23 cellular contexts compared by ENCODE assay signal in genomic region chr5:62327627-62328026, GRCh38. TPM values are rescaled to one million over a fixed set of nuclear protein-coding genes. Genes with fewer than 3 reads are reported as not detected.
DNase-seq lines count a peak whose midpoint lies in the region; ATAC-seq and TF ChIP-seq lines count a peak whose summit lies in the region.
"Had no signal": no experiment of that assay in that cellular context is flagged by ENCODE, and none has a peak within 500 bp of the region (broad histone marks: within the 10 kb centered on the region; RNA-seq: fewer than 3 reads in every experiment).

No MANE protein-coding gene starts in this region.

- H2AFZ ChIP-seq in hepatocyte = no peak overlapping the region

- H3K9me3 Mint-ChIP-seq in CD8-positive, alpha-beta T cell = no peaks in the 10 kb centered on the region
- no peaks in the 10 kb centered on the region for H3K9me3 Mint-ChIP-seq in nephron progenitor cell
- H3K9me3 Mint-ChIP-seq: H9 had no signal

- 88% methylated on average over 4 of the region's 4 CpGs for WGBS in hepatocyte (ENCODE audit: low lambda C conversion rate, missing lambda C conversion rate)

- peaks cover 84% of the 10 kb centered on the region for H3K4me1 Mint-ChIP-seq in CD8-positive, alpha-beta T cell (ENCODE audit: low read depth)
- H3K4me1 Mint-ChIP-seq in nephron progenitor cell = peaks cover 48% of the 10 kb centered on the region

- no peak overlapping the region for H3K4me3 ChIP-seq in CD8-positive, alpha-beta T cell (ENCODE audit: low read depth, low read length)
- H3K4me3 ChIP-seq in HEK293 (ENCODE audit: low read depth, low read length) (no peak overlapping the region), hepatocyte (no peak overlapping the region)
- H3K4me3 ChIP-seq: gastroesophageal sphincter, tibial nerve had no signal

- no peak for DNase-seq in CD8-positive, alpha-beta T cell
- DNase-seq in brain pericyte (ENCODE audit: low read depth, low spot score) = peak; percentile 16
- no peak for DNase-seq in nephron progenitor cell
- no peak for DNase-seq in hepatocyte (ENCODE audit: low spot score)
- no peak for DNase-seq in inferior parietal cortex (ENCODE audit: extremely low spot score)
- DNase-seq in NCI-H2081 treated with DMSO at 0.1 percent for 48 hours (lab: John Stamatoyannopoulos, UW) = no peak
- DNase-seq: activated CD4-positive, alpha-beta T cell treated with anti-CD3 and anti-CD28 coated beads, Interleukin-2, amount 50 U/mL, for 48 hours; COR-L47; effector CD4-positive, alpha-beta T cell; EL; H9; left cardiac atrium; mesenchymal stem cell; NCI-H1930; NCI-H446; posterior cingulate gyrus; SIG-M5 had no signal

- no peaks in the 10 kb centered on the region for H3K27me3 ChIP-seq in CD8-positive, alpha-beta T cell (ENCODE audit: insufficient read depth, low read length)
- no peaks in the 10 kb centered on the region for H3K27me3 ChIP-seq in hepatocyte
- H3K27me3 ChIP-seq: gastroesophageal sphincter, tibial nerve had no signal

- H3K36me3 Mint-ChIP-seq in CD8-positive, alpha-beta T cell = peaks cover 39% of the 10 kb centered on the region
- peaks cover 31% of the 10 kb centered on the region for H3K36me3 Mint-ChIP-seq in nephron progenitor cell (ENCODE audit: low read depth)

- H3K4me3 Mint-ChIP-seq in CD8-positive, alpha-beta T cell = no peak overlapping the region
- H3K4me3 Mint-ChIP-seq in nephron progenitor cell = no peak overlapping the region
- H3K4me3 Mint-ChIP-seq: H9 had no signal

- H3K4me1 ChIP-seq in CD8-positive, alpha-beta T cell (ENCODE audit: insufficient read depth, low read length) = peaks cover 56% of the 10 kb centered on the region
- H3K4me1 ChIP-seq in HEK293 (ENCODE audit: control insufficient read depth, insufficient read depth, low read length) (peaks cover 3% of the 10 kb centered on the region), hepatocyte (ENCODE audit: insufficient read depth) (no peaks in the 10 kb centered on the region)

- ATAC-seq in CD8-positive, alpha-beta T cell = no peak
- ATAC-seq: esophagus mucosa, gastroesophageal sphincter, left cardiac atrium, sciatic nerve had no signal

- peaks cover 95% of the 10 kb centered on the region for H3K79me2 ChIP-seq in hepatocyte

- intact Hi-C loops in CD8-positive, alpha-beta T cell (cut with DNase I, micrococcal nuclease) = loop anchor here in 1 of 2 experiments (2.0 kb wide), 1 partner anchor 17 kb away; no protein-coding TSS in a partner anchor

- H4K20me1 ChIP-seq in hepatocyte (ENCODE audit: insufficient read depth, poor library complexity, severe bottlenecking) = peaks cover 23% of the 10 kb centered on the region

- no peaks in the 10 kb centered on the region for H3K9me2 ChIP-seq in hepatocyte (replicated peaks; ENCODE audit: insufficient read depth)

- peak overlapping the region; percentile 79 for H3K27ac Mint-ChIP-seq in CD8-positive, alpha-beta T cell
- H3K27ac Mint-ChIP-seq in nephron progenitor cell = peak overlapping the region; percentile 81

- TF ChIP-seq CTCF in CD8-positive, alpha-beta T cell (IDR thresholded peaks at IDR 0.05) = no peak
- TF ChIP-seq CTCF in HEK293 (tag by site-specific recombination; IDR thresholded peaks at IDR 0.05) (no peak), nephron progenitor cell (IDR thresholded peaks at IDR 0.05) (no peak), hepatocyte (IDR thresholded peaks at IDR 0.05; ENCODE audit: poor library complexity) (no peak)

- H3K9me3 ChIP-seq in CD8-positive, alpha-beta T cell (ENCODE audit: low read length) = no peaks in the 10 kb centered on the region
- no peaks in the 10 kb centered on the region for H3K9me3 ChIP-seq in HEK293 (ENCODE audit: control insufficient read depth, insufficient read depth, low read depth, low read length)
- no peaks in the 10 kb centered on the region for H3K9me3 ChIP-seq in hepatocyte (ENCODE audit: low read depth)
- H3K9me3 ChIP-seq: gastroesophageal sphincter, tibial nerve had no signal

- H3K4me2 ChIP-seq in hepatocyte = no peak overlapping the region
- H3K4me2 ChIP-seq: KMS-11 had no signal

- no peaks in the 10 kb centered on the region for H3K27me3 Mint-ChIP-seq in CD8-positive, alpha-beta T cell (ENCODE audit: low read depth)
- no peaks in the 10 kb centered on the region for H3K27me3 Mint-ChIP-seq in nephron progenitor cell (ENCODE audit: low read depth, poor library complexity)

- no peaks in the 10 kb centered on the region for H3K36me3 ChIP-seq in CD8-positive, alpha-beta T cell (ENCODE audit: insufficient read depth, low read length)
- H3K36me3 ChIP-seq in HEK293 (ENCODE audit: control insufficient read depth in 2 of 2, insufficient read depth in 1 of 2, low read length in 2 of 2) = no peaks in the 10 kb centered on the region; a peak in 1 of 3 replicates
- H3K36me3 ChIP-seq in hepatocyte (replicated peaks; ENCODE audit: insufficient read depth, low read depth) = no peaks in the 10 kb centered on the region
- H3K36me3 ChIP-seq: gastroesophageal sphincter had no signal

- POLR2A ChIA-PET in CD8-positive, alpha-beta T cell (lab: Charles Lee) = interaction anchor here (1.0 kb wide), 1 partner anchor 22 kb away, joined by 3 read pairs; the partner anchor contains the start of gene KIF2A
- POLR2A ChIA-PET in HEK293 (lab: Yijun Ruan, JAX) = interaction anchor here (1.5 kb wide), 1 partner anchor 9 kb away, joined by 4 read pairs; no protein-coding TSS in a partner anchor

- H3K27ac ChIP-seq in CD8-positive, alpha-beta T cell (ENCODE audit: low read depth, low read length) = no peak overlapping the region
- H3K27ac ChIP-seq in HEK293 (ENCODE audit: extremely low read depth, low read depth, low read length) = no peak overlapping the region
- H3K27ac ChIP-seq in hepatocyte = no peak overlapping the region
- H3K27ac ChIP-seq: gastroesophageal sphincter, KMS-11, tibial nerve had no signal

- CTCF ChIA-PET in CD8-positive, alpha-beta T cell (lab: Charles Lee) = interaction anchor here (1.4 to 1.6 kb wide), 3 partner anchors 20 to 25 kb away, joined by 3 read pairs; partner anchors contain the start of gene KIF2A
- CTCF ChIA-PET in HEK293 (lab: Yijun Ruan, JAX) = no interaction called here

TF ChIP-seq in HEK293, 187 proteins besides CTCF, POLR2A, EP300 and RAD21:
- peak; percentile 71 for TF ChIP-seq GLIS1 (tag by site-specific recombination; IDR thresholded peaks at IDR 0.05)
- TF ChIP-seq ZNF747 (tag by site-specific recombination; IDR thresholded peaks at IDR 0.05) = no peak
- TF ChIP-seq, protein P1, sequence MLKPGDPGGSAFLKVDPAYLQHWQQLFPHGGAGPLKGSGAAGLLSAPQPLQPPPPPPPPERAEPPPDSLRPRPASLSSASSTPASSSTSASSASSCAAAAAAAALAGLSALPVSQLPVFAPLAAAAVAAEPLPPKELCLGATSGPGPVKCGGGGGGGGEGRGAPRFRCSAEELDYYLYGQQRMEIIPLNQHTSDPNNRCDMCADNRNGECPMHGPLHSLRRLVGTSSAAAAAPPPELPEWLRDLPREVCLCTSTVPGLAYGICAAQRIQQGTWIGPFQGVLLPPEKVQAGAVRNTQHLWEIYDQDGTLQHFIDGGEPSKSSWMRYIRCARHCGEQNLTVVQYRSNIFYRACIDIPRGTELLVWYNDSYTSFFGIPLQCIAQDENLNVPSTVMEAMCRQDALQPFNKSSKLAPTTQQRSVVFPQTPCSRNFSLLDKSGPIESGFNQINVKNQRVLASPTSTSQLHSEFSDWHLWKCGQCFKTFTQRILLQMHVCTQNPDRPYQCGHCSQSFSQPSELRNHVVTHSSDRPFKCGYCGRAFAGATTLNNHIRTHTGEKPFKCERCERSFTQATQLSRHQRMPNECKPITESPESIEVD (tag by site-specific recombination; IDR thresholded peaks at IDR 0.05) = 0 out of 2 replicates have a peak, but pooled peaks have one; percentile 18

RNA-seq across cellular contexts. Expression of gene KIF2A, which starts 21.6 kb away (rescaled TPM):
- total RNA-seq in CD8-positive, alpha-beta T cell = 10 to 100 TPM; 93.1 to 98.3 TPM
- 46.9 and 60.5 TPM in 2 replicates for total RNA-seq in hepatocyte
- 28.3 and 35.2 TPM in 2 replicates for polyA plus RNA-seq in hepatocyte
